In genomic region chr22:45673482-45674175, GRCh38 we compare ENCODE assay signal across 9 cellular contexts. TPM values are rescaled to one million over a fixed set of nuclear protein-coding genes. Genes with fewer than 3 reads are reported as not detected.
DNase-seq lines count a peak whose midpoint lies in the region; ATAC-seq, FAIRE-seq and TF ChIP-seq lines count a peak whose summit lies in the region.
"Had no signal": no experiment of that assay in that cellular context is flagged by ENCODE, and none has a peak within 500 bp of the region (broad histone marks: within the 10 kb centered on the region; RNA-seq: fewer than 3 reads in every experiment).

No MANE protein-coding gene starts in this region.

- DNase-seq in BJ (ENCODE audit: low read depth) (no peak), HTR-8/SVneo (ENCODE audit: insufficient read length, low spot score) (no peak), AG08396 (ENCODE audit: low spot score) (no peak), kidney glomerular epithelial cell (lab: John Stamatoyannopoulos, UW) (no peak)
- DNase-seq: NCI-H748 treated with DMSO at 0.1 percent for 48 hours had no signal

- TF ChIP-seq CTCF in BJ (IDR thresholded peaks at IDR 0.05; ENCODE audit: insufficient read depth, low read depth, low read length) (no peak), WI38 (IDR thresholded peaks at IDR 0.05; ENCODE audit: low read depth, low read length) (no peak)

- no peaks in the 10 kb centered on the region for H3K27me3 ChIP-seq in BJ (ENCODE audit: control insufficient read depth, insufficient read depth, low read length)
- H3K27me3 ChIP-seq in HUES48 (ENCODE audit: control insufficient read depth, insufficient read depth, low read length), result no peaks in the 10 kb centered on the region
- no peaks in the 10 kb centered on the region for H3K27me3 ChIP-seq in iPS-20b (ENCODE audit: insufficient read depth, low read length)

- H3K9me3 ChIP-seq in HUES48 (ENCODE audit: control insufficient read depth, insufficient read depth, low read length) (no peaks in the 10 kb centered on the region), iPS-20b (ENCODE audit: insufficient read depth, low read depth, low read length) (no peaks in the 10 kb centered on the region)

- no peak overlapping the region for H3K27ac ChIP-seq in HUES48 (ENCODE audit: low read depth, low read length)
- no peak overlapping the region for H3K27ac ChIP-seq in iPS-20b (ENCODE audit: low read length)

- H3K36me3 ChIP-seq in BJ (ENCODE audit: control insufficient read depth, insufficient read depth, low read length) (no peaks in the 10 kb centered on the region), HUES48 (ENCODE audit: control insufficient read depth, insufficient read depth, low read length) (peaks cover 11% of the 10 kb centered on the region; the same call in 1 of the 2 replicates), iPS-20b (ENCODE audit: insufficient read depth, low read depth, low read length) (0 out of 2 replicates have a peak, but pooled peaks cover 6% of the 10 kb centered on the region)

- CTCF ChIA-PET in BJ (lab: Yijun Ruan, JAX), result interaction anchor here (0.6 to 1.7 kb wide), 4 partner anchors 8 to 194 kb away, joined by 3 to 6 read pairs (median 3); no protein-coding TSS in a partner anchor

- H3K4me1 ChIP-seq in HUES48 (ENCODE audit: control insufficient read depth, insufficient read depth, low read length) (peaks cover 14% of the 10 kb centered on the region; the same call in 1 of the 2 replicates), iPS-20b (ENCODE audit: insufficient read depth, low read length) (peaks cover 13% of the 10 kb centered on the region)

- H3K9ac ChIP-seq in HUES48 (ENCODE audit: low read depth, low read length), result no peak overlapping the region
- no peak overlapping the region for H3K9ac ChIP-seq in iPS-20b (ENCODE audit: low read depth, low read length)

- POLR2A ChIA-PET in BJ (lab: Charles Lee), result no interaction called here

- no peak for ATAC-seq in GM19035 (IDR thresholded peaks at IDR 0.05; ENCODE audit: unreplicated experiment)

- no peak for FAIRE-seq in HTR-8/SVneo (lab: Jason Lieb, UNC)

- H3K4me3 ChIP-seq in BJ (ENCODE audit: low read depth, low read length), result peak overlapping the region; percentile 70
- peak overlapping the region; percentile 98; the same call in 1 of the 2 replicates for H3K4me3 ChIP-seq in HUES48 (ENCODE audit: low read depth, low read length)
- peak overlapping the region; percentile 93 for H3K4me3 ChIP-seq in WI38 (ENCODE audit: low read depth, low read length)
- H3K4me3 ChIP-seq in iPS-20b (ENCODE audit: low read length), result peak overlapping the region; percentile 99; the same call in 1 of the 2 replicates

RNA-seq across cellular contexts. Expression of gene ATXN10, which starts 2.0 kb away (rescaled TPM):
- 328 and 481 TPM in 2 replicates for polyA plus RNA-seq in BJ (2011; rRNA removed)
- 276 and 373 TPM in 2 replicates for polyA minus RNA-seq in BJ (2011; rRNA and poly(A)+ RNA removed)
